Comparison of ENCODE assay signal across 8 cellular contexts in genomic region chr3:121749276-121750086, GRCh38. TPM values are rescaled to one million over a fixed set of nuclear protein-coding genes. Genes with fewer than 3 reads are reported as not detected.
A peak's percentile ranks its signal among the peaks of the same experiment; 100 is the strongest.
DNase-seq lines count a peak whose midpoint lies in the region; ATAC-seq and TF ChIP-seq lines count a peak whose summit lies in the region.

A gene with protein sequence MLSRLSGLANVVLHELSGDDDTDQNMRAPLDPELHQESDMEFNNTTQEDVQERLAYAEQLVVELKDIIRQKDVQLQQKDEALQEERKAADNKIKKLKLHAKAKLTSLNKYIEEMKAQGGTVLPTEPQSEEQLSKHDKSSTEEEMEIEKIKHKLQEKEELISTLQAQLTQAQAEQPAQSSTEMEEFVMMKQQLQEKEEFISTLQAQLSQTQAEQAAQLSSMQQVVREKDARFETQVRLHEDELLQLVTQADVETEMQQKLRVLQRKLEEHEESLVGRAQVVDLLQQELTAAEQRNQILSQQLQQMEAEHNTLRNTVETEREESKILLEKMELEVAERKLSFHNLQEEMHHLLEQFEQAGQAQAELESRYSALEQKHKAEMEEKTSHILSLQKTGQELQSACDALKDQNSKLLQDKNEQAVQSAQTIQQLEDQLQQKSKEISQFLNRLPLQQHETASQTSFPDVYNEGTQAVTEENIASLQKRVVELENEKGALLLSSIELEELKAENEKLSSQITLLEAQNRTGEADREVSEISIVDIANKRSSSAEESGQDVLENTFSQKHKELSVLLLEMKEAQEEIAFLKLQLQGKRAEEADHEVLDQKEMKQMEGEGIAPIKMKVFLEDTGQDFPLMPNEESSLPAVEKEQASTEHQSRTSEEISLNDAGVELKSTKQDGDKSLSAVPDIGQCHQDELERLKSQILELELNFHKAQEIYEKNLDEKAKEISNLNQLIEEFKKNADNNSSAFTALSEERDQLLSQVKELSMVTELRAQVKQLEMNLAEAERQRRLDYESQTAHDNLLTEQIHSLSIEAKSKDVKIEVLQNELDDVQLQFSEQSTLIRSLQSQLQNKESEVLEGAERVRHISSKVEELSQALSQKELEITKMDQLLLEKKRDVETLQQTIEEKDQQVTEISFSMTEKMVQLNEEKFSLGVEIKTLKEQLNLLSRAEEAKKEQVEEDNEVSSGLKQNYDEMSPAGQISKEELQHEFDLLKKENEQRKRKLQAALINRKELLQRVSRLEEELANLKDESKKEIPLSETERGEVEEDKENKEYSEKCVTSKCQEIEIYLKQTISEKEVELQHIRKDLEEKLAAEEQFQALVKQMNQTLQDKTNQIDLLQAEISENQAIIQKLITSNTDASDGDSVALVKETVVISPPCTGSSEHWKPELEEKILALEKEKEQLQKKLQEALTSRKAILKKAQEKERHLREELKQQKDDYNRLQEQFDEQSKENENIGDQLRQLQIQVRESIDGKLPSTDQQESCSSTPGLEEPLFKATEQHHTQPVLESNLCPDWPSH (N-terminal part only) (minus strand): TSS chr3:121749741. CDS start chr3:121730971, 18,770 bp downstream.

- intact Hi-C loops in activated T-helper 1 cell treated with anti-CD3 and anti-CD28 coated beads, Interleukin-12 subunit alpha, Interleukin-12 subunit beta, Interleukin-2, Interleukin-4 antibody, amounts not matched to agents 30 ng/mL and 10 ng/mL and 1 ng/mL, durations not matched to agents 14 hours and 24 hours and 36 hours (cut with micrococcal nuclease): loop anchor here (1.0 to 10.0 kb wide), 13 partner anchors 14 to 1655 kb away; partner anchors contain the start of genes EAF2, FAM162A, GSK3B and HCLS1
- intact Hi-C loops in naive thymus-derived CD4-positive, alpha-beta T cell (cut with micrococcal nuclease): loop anchor here (1.0 to 10.0 kb wide), 18 partner anchors 31 to 1836 kb away; partner anchors contain the start of genes EAF2 (in 2 of the 2), FAM162A (in 2 of the 2), HACD2 (in 2 of the 2) and HCLS1 (in 2 of the 2)

- no peak within 1 kb of the TSS for H3K27ac Mint-ChIP-seq in activated T-helper 1 cell treated with anti-CD3 and anti-CD28 coated beads, Interleukin-12 subunit alpha, Interleukin-12 subunit beta, Interleukin-2, Interleukin-4 antibody, amounts not matched to agents 30 ng/mL and 10 ng/mL and 1 ng/mL, durations not matched to agents 14 hours and 24 hours and 36 hours
- peak within 1 kb of the TSS in 2 of 9 donors; percentile 19 to 36 for H3K27ac Mint-ChIP-seq in naive thymus-derived CD4-positive, alpha-beta T cell
- H3K27ac Mint-ChIP-seq in stimulated activated naive B cell treated with anti-CD40 and anti-IgM and Interleukin-4, amounts not matched to agents 10 μg/mL and 1 μg/mL and 100 μg/mL, for 72 hours: no peak within 1 kb of the TSS

- H3K9me3 ChIP-seq in naive thymus-derived CD4-positive, alpha-beta T cell (ENCODE audit: control insufficient read depth in 2 of 3, low read length in 3 of 3): no peaks in the 10 kb centered on the region

- H3K27me3 Mint-ChIP-seq in activated T-helper 1 cell treated with anti-CD3 and anti-CD28 coated beads, Interleukin-12 subunit alpha, Interleukin-12 subunit beta, Interleukin-2, Interleukin-4 antibody, amounts not matched to agents 30 ng/mL and 10 ng/mL and 1 ng/mL, durations not matched to agents 14 hours and 24 hours and 36 hours (ENCODE audit: insufficient read depth): peaks cover 12% of the 10 kb centered on the region
- peaks cover 0 to 24% (median 14%) of the 10 kb centered on the region in 5 donors for H3K27me3 Mint-ChIP-seq in naive thymus-derived CD4-positive, alpha-beta T cell
- no peaks in the 10 kb centered on the region for H3K27me3 Mint-ChIP-seq in stimulated activated naive B cell treated with anti-CD40 and anti-IgM and Interleukin-4, amounts not matched to agents 10 μg/mL and 1 μg/mL and 100 μg/mL, for 72 hours

- POLR2A ChIA-PET in naive thymus-derived CD4-positive, alpha-beta T cell (lab: Charles Lee): interaction anchor here (0.6 to 3.1 kb wide), 8 partner anchors 18 to 146 kb away, joined by 3 to 17 read pairs (median 5); partner anchors contain the start of genes EAF2, HCLS1 and IQCB1

- H3K9me3 Mint-ChIP-seq in activated T-helper 1 cell treated with anti-CD3 and anti-CD28 coated beads, Interleukin-12 subunit alpha, Interleukin-12 subunit beta, Interleukin-2, Interleukin-4 antibody, amounts not matched to agents 30 ng/mL and 10 ng/mL and 1 ng/mL, durations not matched to agents 14 hours and 24 hours and 36 hours: no peaks in the 10 kb centered on the region
- no peaks in the 10 kb centered on the region for H3K9me3 Mint-ChIP-seq in naive thymus-derived CD4-positive, alpha-beta T cell
- no peaks in the 10 kb centered on the region for H3K9me3 Mint-ChIP-seq in stimulated activated naive B cell treated with anti-CD40 and anti-IgM and Interleukin-4, amounts not matched to agents 10 μg/mL and 1 μg/mL and 100 μg/mL, for 72 hours

- no peak for TF ChIP-seq CTCF in fibroblast of mammary gland (conservative IDR thresholded peaks at IDR 0.05; ENCODE audit: control insufficient read depth, insufficient read depth, low read depth, low read length)

- CTCF ChIA-PET in naive thymus-derived CD4-positive, alpha-beta T cell (lab: Charles Lee): no interaction called here

- H3K36me3 Mint-ChIP-seq in activated T-helper 1 cell treated with anti-CD3 and anti-CD28 coated beads, Interleukin-12 subunit alpha, Interleukin-12 subunit beta, Interleukin-2, Interleukin-4 antibody, amounts not matched to agents 30 ng/mL and 10 ng/mL and 1 ng/mL, durations not matched to agents 14 hours and 24 hours and 36 hours (ENCODE audit: low read depth): no peaks in the 10 kb centered on the region
- H3K36me3 Mint-ChIP-seq in naive thymus-derived CD4-positive, alpha-beta T cell: peaks cover 0 to 4% (median 0%) of the 10 kb centered on the region in 5 donors
- H3K36me3 Mint-ChIP-seq in stimulated activated naive B cell treated with anti-CD40 and anti-IgM and Interleukin-4, amounts not matched to agents 10 μg/mL and 1 μg/mL and 100 μg/mL, for 72 hours: peaks cover 0 to 4% of the 10 kb centered on the region in 2 donors

- H3K4me1 Mint-ChIP-seq in activated T-helper 1 cell treated with anti-CD3 and anti-CD28 coated beads, Interleukin-12 subunit alpha, Interleukin-12 subunit beta, Interleukin-2, Interleukin-4 antibody, amounts not matched to agents 30 ng/mL and 10 ng/mL and 1 ng/mL, durations not matched to agents 14 hours and 24 hours and 36 hours (ENCODE audit: low read depth): peaks cover 5% of the 10 kb centered on the region
- H3K4me1 Mint-ChIP-seq in naive thymus-derived CD4-positive, alpha-beta T cell: peaks cover 5 to 18% (median 10%) of the 10 kb centered on the region in 7 donors
- H3K4me1 Mint-ChIP-seq in stimulated activated naive B cell treated with anti-CD40 and anti-IgM and Interleukin-4, amounts not matched to agents 10 μg/mL and 1 μg/mL and 100 μg/mL, for 72 hours: peaks cover 9 to 12% of the 10 kb centered on the region in 2 donors

- ATAC-seq in naive thymus-derived CD4-positive, alpha-beta T cell: peak; percentile 96
- peak; percentile 96 for ATAC-seq in stimulated activated naive B cell treated with anti-CD40 and anti-IgM and Interleukin-4, amounts not matched to agents 10 μg/mL and 1 μg/mL and 100 μg/mL, for 72 hours (replicated peaks)

- H3K4me1 ChIP-seq in naive thymus-derived CD4-positive, alpha-beta T cell (ENCODE audit: control insufficient read depth in 2 of 2, insufficient read depth in 2 of 2, low read length in 2 of 2): peaks cover 4 to 11% of the 10 kb centered on the region in 2 donors

- peak; percentile 100 for DNase-seq in EH (ENCODE audit: low read depth)
- peak; percentile 83 for DNase-seq in GOT3 (lab: John Stamatoyannopoulos, UW)
- DNase-seq in LHCN-M2 (ENCODE audit: low read depth): peak; percentile 100
- peak; percentile 100 for DNase-seq in RPMI7951 (ENCODE audit: low read depth)
- DNase-seq in activated T-helper 1 cell treated with anti-CD3 and anti-CD28 coated beads, Interleukin-12 subunit alpha, Interleukin-12 subunit beta, Interleukin-2, Interleukin-4 antibody, amounts not matched to agents 30 ng/mL and 10 ng/mL and 1 ng/mL, durations not matched to agents 14 hours and 24 hours and 36 hours (ENCODE audit: low spot score): peak; percentile 89
- peak; percentile 100 for DNase-seq in fibroblast of mammary gland (ENCODE audit: low read depth)
- peak; percentile 79 to 98 (median 96) for DNase-seq in naive thymus-derived CD4-positive, alpha-beta T cell
- DNase-seq in stimulated activated naive B cell treated with anti-CD40 and anti-IgM and Interleukin-4, amounts not matched to agents 10 μg/mL and 1 μg/mL and 100 μg/mL, for 72 hours: peak; percentile 94

- H3K4me3 ChIP-seq in fibroblast of mammary gland (ENCODE audit: control insufficient read depth, low read depth, low read length): peak within 1 kb of the TSS; percentile 95
- H3K4me3 ChIP-seq in naive thymus-derived CD4-positive, alpha-beta T cell (ENCODE audit: low read length): peak within 1 kb of the TSS; percentile 78

- no peak within 1 kb of the TSS for H3K4me3 Mint-ChIP-seq in activated T-helper 1 cell treated with anti-CD3 and anti-CD28 coated beads, Interleukin-12 subunit alpha, Interleukin-12 subunit beta, Interleukin-2, Interleukin-4 antibody, amounts not matched to agents 30 ng/mL and 10 ng/mL and 1 ng/mL, durations not matched to agents 14 hours and 24 hours and 36 hours
- peak within 1 kb of the TSS in 3 of 10 donors; percentile 5 to 58 (median 39) for H3K4me3 Mint-ChIP-seq in naive thymus-derived CD4-positive, alpha-beta T cell
- H3K4me3 Mint-ChIP-seq in stimulated activated naive B cell treated with anti-CD40 and anti-IgM and Interleukin-4, amounts not matched to agents 10 μg/mL and 1 μg/mL and 100 μg/mL, for 72 hours: no peak within 1 kb of the TSS

- H3K36me3 ChIP-seq in naive thymus-derived CD4-positive, alpha-beta T cell (ENCODE audit: control insufficient read depth in 2 of 3, insufficient read depth in 3 of 3, low read length in 3 of 3): peaks cover 0 to 5% (median 0%) of the 10 kb centered on the region in 3 experiments

- peak within 1 kb of the TSS; percentile 96 for H3K27ac ChIP-seq in naive thymus-derived CD4-positive, alpha-beta T cell (ENCODE audit: low read depth, low read length)

- H3K27me3 ChIP-seq in naive thymus-derived CD4-positive, alpha-beta T cell (ENCODE audit: control insufficient read depth in 2 of 2, insufficient read depth in 2 of 2, low read length in 2 of 2): no peaks in the 10 kb centered on the region

RNA-seq across cellular contexts. Expression of the gene that starts here (rescaled TPM):
- 17.4 and 23.1 TPM in 2 replicates for total RNA-seq in LHCN-M2 (2014; rRNA removed)
- polyA plus RNA-seq in LHCN-M2 (2012): 6.0 TPM
- total RNA-seq in RPMI7951 (2014; rRNA removed; shearing (Covaris generic)): 18.4 and 26.0 TPM in 2 replicates
- total RNA-seq in activated T-helper 1 cell treated with anti-CD3 and anti-CD28 coated beads, Interleukin-12 subunit alpha, Interleukin-12 subunit beta, Interleukin-2, Interleukin-4 antibody, amounts not matched to agents 30 ng/mL and 10 ng/mL and 1 ng/mL, durations not matched to agents 14 hours and 24 hours and 36 hours: 23.2 and 23.6 TPM in 2 replicates
- 10 to 100 TPM; 29.5 to 49.7 (median 44.5) TPM for total RNA-seq in naive thymus-derived CD4-positive, alpha-beta T cell
- 10 to 100 TPM in 1 of 2 donors, 1 to 10 TPM in 1; 3.4 to 11.1 TPM for polyA plus RNA-seq in naive thymus-derived CD4-positive, alpha-beta T cell

Comparison
In these comparisons a context has a peak if more than half of its experiments do, and no peak if none do; other contexts are left out.
1. Peak in every context shown above with its lines: DNase-seq, ATAC-seq, H3K4me3 ChIP-seq and H3K27ac ChIP-seq.